Comparison of ENCODE assay signal across 12 cellular contexts in genomic region chr7:75772081-75773077, GRCh38. TPM values are rescaled to one million over a fixed set of nuclear protein-coding genes. Genes with fewer than 3 reads are reported as not detected.
A peak's percentile ranks its signal among the peaks of the same experiment; 100 is the strongest.
DNase-seq lines count a peak whose midpoint lies in the region; ATAC-seq and TF ChIP-seq lines count a peak whose summit lies in the region.
"Had no signal": no experiment of that assay in that cellular context is flagged by ENCODE, and none has a peak within 500 bp of the region (broad histone marks: within the 10 kb centered on the region; RNA-seq: fewer than 3 reads in every experiment).

TSS of gene CCL26 (minus strand) at chr7:75772211. CDS start at chr7:75772176, 35 bp downstream.

- H3K4me1 Mint-ChIP-seq in CD8-positive, alpha-beta memory T cell = peaks cover 11 to 20% (median 18%) of the 10 kb centered on the region in 3 donors

- DNase-seq in CD1c-positive myeloid dendritic cell (ENCODE audit: extremely low spot score) (peak; percentile 24), Panc1 (ENCODE audit: low read depth, low spot score) (peak; percentile 25), fibroblast of peridontal ligament (ENCODE audit: extremely low read depth) (peak; percentile 95), NCI-H187 treated with DMSO at 0.1 percent for 48 hours (lab: John Stamatoyannopoulos, UW) (no peak)
- DNase-seq in CD8-positive, alpha-beta memory T cell = no peak
- no peak for DNase-seq in activated CD8-positive, alpha-beta memory T cell treated with anti-CD3 and anti-CD28 coated beads, Interleukin-2, amount 50 U/mL, for 4 hours
- DNase-seq: hippocampal formation, SHP77, spleen had no signal

- POLR2A ChIA-PET in Panc1 (lab: Charles Lee) = no interaction called here
- POLR2A ChIA-PET in CD8-positive, alpha-beta memory T cell (lab: Charles Lee) = no interaction called here

- H3K79me2 ChIP-seq in parathyroid adenoma = no peaks in the 10 kb centered on the region

- no TSS peak for BruUV-seq in Panc1 (replicated peaks; lab: Mats Ljungman, UMichigan)

- H3K9me3 Mint-ChIP-seq in CD8-positive, alpha-beta memory T cell = peaks cover 0 to 5% (median 2%) of the 10 kb centered on the region in 5 donors
- H3K9me3 Mint-ChIP-seq: activated T-helper 2 cell treated with anti-CD3 and anti-CD28 coated beads, Interferon-gamma antibody, Interleukin-2, Interleukin-4, amounts not matched to agents 10 μg/mL and 5 μg/mL and 100 μg/mL, durations not matched to agents 14 hours and 24 hours and 36 hours had no signal

- ATAC-seq in Panc1 = no peak
- ATAC-seq in GM19455 (IDR thresholded peaks at IDR 0.05; ENCODE audit: unreplicated experiment) = no peak

- no peaks in the 10 kb centered on the region for H3K36me3 Mint-ChIP-seq in CD8-positive, alpha-beta memory T cell

- no peak within 1 kb of the TSS for H3K4me2 ChIP-seq in parathyroid adenoma (ENCODE audit: low read length)

- no peak within 1 kb of the TSS for H3K27ac Mint-ChIP-seq in CD8-positive, alpha-beta memory T cell
- H3K27ac Mint-ChIP-seq: activated T-helper 2 cell treated with anti-CD3 and anti-CD28 coated beads, Interferon-gamma antibody, Interleukin-2, Interleukin-4, amounts not matched to agents 10 μg/mL and 5 μg/mL and 100 μg/mL, durations not matched to agents 14 hours and 24 hours and 36 hours had no signal

- no peaks in the 10 kb centered on the region for H3K9me3 ChIP-seq in Panc1 (ENCODE audit: control insufficient read depth, insufficient read depth, low read depth, low read length)
- no peaks in the 10 kb centered on the region for H3K9me3 ChIP-seq in parathyroid adenoma (ENCODE audit: control insufficient read depth, low read length)
- H3K9me3 ChIP-seq in CD8-positive, alpha-beta memory T cell (ENCODE audit: low read length) = no peaks in the 10 kb centered on the region
- H3K9me3 ChIP-seq: spleen had no signal

- H3K9ac ChIP-seq in parathyroid adenoma = no peak within 1 kb of the TSS

- in situ Hi-C loops in Panc1 (cut with HindIII; ENCODE audit: low pct_unique_long_range_greater_than_20kb, low sequenced_read_pairs) = no loop called here

- no peaks in the 10 kb centered on the region for H3K36me3 ChIP-seq in Panc1 (ENCODE audit: control insufficient read depth, insufficient read depth, low read length)
- no peaks in the 10 kb centered on the region for H3K36me3 ChIP-seq in parathyroid adenoma (ENCODE audit: control insufficient read depth, insufficient read depth, low read length)
- H3K36me3 ChIP-seq in CD8-positive, alpha-beta memory T cell (ENCODE audit: insufficient read depth, low read length) = no peaks in the 10 kb centered on the region
- H3K36me3 ChIP-seq: spleen had no signal

- no peak within 1 kb of the TSS for H3K4me3 ChIP-seq in Panc1 (ENCODE audit: low read depth in 2 of 2, low read length in 2 of 2)
- no peak within 1 kb of the TSS for H3K4me3 ChIP-seq in parathyroid adenoma (ENCODE audit: low read depth, low read length)
- H3K4me3 ChIP-seq in CD8-positive, alpha-beta memory T cell (ENCODE audit: low read length) = no peak within 1 kb of the TSS
- H3K4me3 ChIP-seq: spleen had no signal

- no peaks in the 10 kb centered on the region for H3K27me3 ChIP-seq in Panc1 (ENCODE audit: control insufficient read depth, insufficient read depth, low read length)
- no peaks in the 10 kb centered on the region for H3K27me3 ChIP-seq in parathyroid adenoma (ENCODE audit: control insufficient read depth, insufficient read depth, low read length)
- H3K27me3 ChIP-seq in CD8-positive, alpha-beta memory T cell (ENCODE audit: insufficient read depth, low read length, poor library complexity, severe bottlenecking) = no peaks in the 10 kb centered on the region
- H3K27me3 ChIP-seq: spleen had no signal

- CTCF ChIA-PET in Panc1 (lab: Charles Lee) = interaction anchor here (1.1 kb wide), 1 partner anchor 10 kb away, joined by 3 read pairs; no protein-coding TSS in a partner anchor
- CTCF ChIA-PET in CD8-positive, alpha-beta memory T cell (lab: Charles Lee) = no interaction called here

- no peaks in the 10 kb centered on the region for H3K4me1 ChIP-seq in Panc1 (ENCODE audit: control insufficient read depth, insufficient read depth, low read length)
- peaks cover 8% of the 10 kb centered on the region for H3K4me1 ChIP-seq in parathyroid adenoma
- peaks cover 12% of the 10 kb centered on the region for H3K4me1 ChIP-seq in CD8-positive, alpha-beta memory T cell (ENCODE audit: insufficient read depth, low read length)

- H3K27ac ChIP-seq in Panc1 (ENCODE audit: low read length) = no peak within 1 kb of the TSS
- no peak within 1 kb of the TSS for H3K27ac ChIP-seq in parathyroid adenoma
- H3K27ac ChIP-seq in CD8-positive, alpha-beta memory T cell (ENCODE audit: low read depth, low read length) = no peak within 1 kb of the TSS

- peaks cover 0 to 4% of the 10 kb centered on the region in 2 donors for H3K27me3 Mint-ChIP-seq in CD8-positive, alpha-beta memory T cell

- intact Hi-C loops in Panc1 (cut with micrococcal nuclease; ENCODE audit: unreplicated experiment) = no loop called here

- no peak within 1 kb of the TSS for H3K4me3 Mint-ChIP-seq in CD8-positive, alpha-beta memory T cell

- peak within 1 kb of the TSS; percentile 52 for H2AFZ ChIP-seq in parathyroid adenoma

- TF ChIP-seq CTCF in Panc1 (IDR thresholded peaks at IDR 0.05) (no peak), parathyroid adenoma (IDR thresholded peaks at IDR 0.05) (no peak)

RNA-seq across cellular contexts. Expression of gene CCL26, which starts in this region (rescaled TPM):
- not detected for total RNA-seq in Panc1 (2021; ENCODE audit: unreplicated experiment)
- polyA plus RNA-seq in Panc1 (2012; ENCODE audit: insufficient read length) = not detected
- not detected for total RNA-seq in CD8-positive, alpha-beta memory T cell
- polyA plus RNA-seq in CD8-positive, alpha-beta memory T cell = not detected
- total RNA-seq: spleen had no signal

Comparison
In these comparisons a context has a peak if more than half of its experiments do, and no peak if none do; other contexts are left out.
1. Peak in DNase-seq in Panc1; RNA of the gene not detected or under 1 TPM.
2. DNase-seq: peak in CD1c-positive myeloid dendritic cell (single experiment) and fibroblast of peridontal ligament (single experiment); none in NCI-H187 treated with DMSO at 0.1 percent for 48 hours (single experiment), CD8-positive, alpha-beta memory T cell (0 of 5) and activated CD8-positive, alpha-beta memory T cell treated with anti-CD3 and anti-CD28 coated beads, Interleukin-2, amount 50 U/mL, for 4 hours (single experiment).